Comparison of ENCODE assay signal across 16 cellular contexts in genomic region chr22:27129266-27129665, GRCh38.
DNase-seq lines count a peak whose midpoint lies in the region; ATAC-seq and TF ChIP-seq lines count a peak whose summit lies in the region.
"Had no signal": no experiment of that assay in that cellular context is flagged by ENCODE, and none has a peak within 500 bp of the region (broad histone marks: within the 10 kb centered on the region; RNA-seq: fewer than 3 reads in every experiment).

No MANE protein-coding gene starts in this region.

- no peak for TF ChIP-seq CTCF in mammary epithelial cell (conservative IDR thresholded peaks at IDR 0.05 in 1 of 2, IDR thresholded peaks at IDR 0.05 in 1 of 2; ENCODE audit: extremely low read depth in 1 of 2, insufficient read depth in 1 of 2, low read depth in 1 of 2, low read length in 2 of 2)
- TF ChIP-seq CTCF in lung (IDR thresholded peaks at IDR 0.05; ENCODE audit: control extremely low read depth, extremely low read depth): no peak
- TF ChIP-seq CTCF in activated CD8-positive, alpha-beta T cell treated with anti-CD3 and anti-CD28 coated beads for 36 hours (IDR thresholded peaks at IDR 0.05): no peak

- no TSS peak for BruUV-seq in mammary epithelial cell (replicated peaks; lab: Mats Ljungman, UMichigan)

- no peak overlapping the region for H2AFZ ChIP-seq in mammary epithelial cell (ENCODE audit: low read depth, low read length)

- H3K4me3 Mint-ChIP-seq in activated CD8-positive, alpha-beta T cell treated with anti-CD3 and anti-CD28 coated beads for 36 hours: no peak overlapping the region
- H3K4me3 Mint-ChIP-seq: activated B cell treated with CpG ODN at 0.5 μM for 24 hours; CD4-positive, CD25-positive, alpha-beta regulatory T cell; neural crest cell had no signal

- no peaks in the 10 kb centered on the region for H3K9me3 Mint-ChIP-seq in activated CD8-positive, alpha-beta T cell treated with anti-CD3 and anti-CD28 coated beads for 36 hours
- H3K9me3 Mint-ChIP-seq: activated B cell treated with CpG ODN at 0.5 μM for 24 hours; CD4-positive, CD25-positive, alpha-beta regulatory T cell; neural crest cell had no signal

- no peak overlapping the region for H3K4me3 ChIP-seq in mammary epithelial cell (replicated peaks in 1 of 3; ENCODE audit: insufficient read depth in 1 of 3, low read depth in 2 of 3, low read length in 3 of 3)
- H3K4me3 ChIP-seq in lung: no peak overlapping the region
- H3K4me3 ChIP-seq in SJCRH30: no peak overlapping the region
- H3K4me3 ChIP-seq: SK-N-MC, skin epidermis had no signal

- H3K36me3 ChIP-seq in mammary epithelial cell (ENCODE audit: insufficient read depth, low read length) (no peaks in the 10 kb centered on the region), lung (ENCODE audit: control insufficient read depth in 2 of 2, insufficient read depth in 2 of 2, low read length in 2 of 2) (no peaks in the 10 kb centered on the region), SJCRH30 (no peaks in the 10 kb centered on the region)

- DNase-seq in EH (ENCODE audit: low read depth): peak; percentile 83
- DNase-seq in NCI-H460 (ENCODE audit: extremely low read depth, low read depth): peak; percentile 82
- peak; percentile 90 for DNase-seq in mammary epithelial cell
- DNase-seq in lung (ENCODE audit: low spot score): no peak
- DNase-seq in activated CD8-positive, alpha-beta T cell treated with anti-CD3 and anti-CD28 coated beads for 36 hours: no peak
- DNase-seq in D341Med (ENCODE audit: low spot score): no peak
- DNase-seq in SJCRH30: no peak
- DNase-seq in activated naive CD4-positive, alpha-beta T cell (lab: John Stamatoyannopoulos, UW): no peak
- DNase-seq: activated B cell treated with CpG ODN at 0.5 μM for 24 hours; CD4-positive, CD25-positive, alpha-beta regulatory T cell; left colon; NCI-H146; NCI-H524 treated with DMSO at 0.1 percent for 48 hours had no signal

- no peak overlapping the region for H3K27ac Mint-ChIP-seq in activated CD8-positive, alpha-beta T cell treated with anti-CD3 and anti-CD28 coated beads for 36 hours
- H3K27ac Mint-ChIP-seq: activated B cell treated with CpG ODN at 0.5 μM for 24 hours had no signal

- H3K4me2 ChIP-seq in mammary epithelial cell (ENCODE audit: insufficient read depth, low read depth, low read length): no peak overlapping the region

- peak; percentile 22 for ATAC-seq in lung (ENCODE audit: insufficient read depth, low FRiP score)
- no peak for ATAC-seq in activated CD8-positive, alpha-beta T cell treated with anti-CD3 and anti-CD28 coated beads for 36 hours
- ATAC-seq: left colon had no signal

- no peaks in the 10 kb centered on the region for H3K36me3 Mint-ChIP-seq in activated CD8-positive, alpha-beta T cell treated with anti-CD3 and anti-CD28 coated beads for 36 hours (ENCODE audit: low read depth)
- H3K36me3 Mint-ChIP-seq: CD4-positive, CD25-positive, alpha-beta regulatory T cell had no signal

- H3K9ac ChIP-seq in mammary epithelial cell (ENCODE audit: insufficient read depth, low read length): no peak overlapping the region

- H3K9me3 ChIP-seq in mammary epithelial cell (replicated peaks; ENCODE audit: insufficient read depth, low read length) (no peaks in the 10 kb centered on the region), lung (ENCODE audit: control insufficient read depth in 2 of 2, insufficient read depth in 1 of 2, low read length in 1 of 2) (peaks cover 0 to 2% of the 10 kb centered on the region in 2 donors), SJCRH30 (replicated peaks) (no peaks in the 10 kb centered on the region)

- H3K4me1 ChIP-seq in mammary epithelial cell (ENCODE audit: insufficient read depth, low read length) (peaks cover 8% of the 10 kb centered on the region), lung (ENCODE audit: control insufficient read depth in 2 of 2, insufficient read depth in 2 of 2, low read length in 2 of 2) (no peaks in the 10 kb centered on the region), SJCRH30 (peaks cover 3% of the 10 kb centered on the region)

- CTCF ChIA-PET in mammary epithelial cell (lab: Charles Lee; ENCODE audit: low non-redundant PET): no interaction called here
- CTCF ChIA-PET in activated CD8-positive, alpha-beta T cell treated with anti-CD3 and anti-CD28 coated beads for 36 hours (lab: Charles Lee): no interaction called here

- H3K27me3 Mint-ChIP-seq in activated CD8-positive, alpha-beta T cell treated with anti-CD3 and anti-CD28 coated beads for 36 hours: peaks cover 19% of the 10 kb centered on the region

- dilution Hi-C loops in mammary epithelial cell (cut with HindIII; ENCODE audit: low sequenced_read_pairs): no loop called here

- no peak overlapping the region for H3K27ac ChIP-seq in mammary epithelial cell (ENCODE audit: insufficient read depth, low read depth, low read length)
- no peak overlapping the region for H3K27ac ChIP-seq in lung (ENCODE audit: low read depth in 1 of 2, low read length in 1 of 2)
- no peak overlapping the region for H3K27ac ChIP-seq in SJCRH30
- H3K27ac ChIP-seq: SK-N-MC had no signal

- H4K20me1 ChIP-seq in mammary epithelial cell (ENCODE audit: insufficient read depth, low read length): no peaks in the 10 kb centered on the region

- no peaks in the 10 kb centered on the region for H3K79me2 ChIP-seq in mammary epithelial cell (ENCODE audit: insufficient read depth, low read length)

- POLR2A ChIA-PET in activated CD8-positive, alpha-beta T cell treated with anti-CD3 and anti-CD28 coated beads for 36 hours (lab: Charles Lee): no interaction called here

- intact Hi-C loops in mammary epithelial cell (cut with micrococcal nuclease): loop anchor here (1.0 kb wide), 1 partner anchor 16 kb away; no protein-coding TSS in a partner anchor
- intact Hi-C loops in activated CD8-positive, alpha-beta T cell treated with anti-CD3 and anti-CD28 coated beads for 36 hours (cut with micrococcal nuclease): no loop called here

- 50% methylated on average over 2 of the region's 2 CpGs for WGBS in mammary epithelial cell (ENCODE audit: low coverage, missing lambda C conversion rate)
- 60 to 77% methylated on average over 2 of the region's 2 CpGs for WGBS in lung, 2 donors

- H3K4me1 Mint-ChIP-seq in activated CD8-positive, alpha-beta T cell treated with anti-CD3 and anti-CD28 coated beads for 36 hours (ENCODE audit: low read depth): no peaks in the 10 kb centered on the region
- H3K4me1 Mint-ChIP-seq: activated B cell treated with CpG ODN at 0.5 μM for 24 hours had no signal

- in situ Hi-C loops in mammary epithelial cell (cut with MboI; ENCODE audit: low sequenced_read_pairs in 2 of 2): no loop called here

- peaks cover 8% of the 10 kb centered on the region for H3K27me3 ChIP-seq in mammary epithelial cell (ENCODE audit: insufficient read depth, low read length)
- peaks cover 5% of the 10 kb centered on the region for H3K27me3 ChIP-seq in lung (ENCODE audit: control insufficient read depth, insufficient read depth)
- no peaks in the 10 kb centered on the region for H3K27me3 ChIP-seq in SJCRH30

Comparison
In these comparisons a context has a peak if more than half of its experiments do, and no peak if none do; other contexts are left out.
1. DNase-seq: peak in EH (single experiment), NCI-H460 (single experiment) and mammary epithelial cell (single experiment); none in lung (single experiment), activated CD8-positive, alpha-beta T cell treated with anti-CD3 and anti-CD28 coated beads for 36 hours (single experiment), D341Med (single experiment), SJCRH30 (0 of 2) and activated naive CD4-positive, alpha-beta T cell (0 of 4).